In the genomic region with DNA sequence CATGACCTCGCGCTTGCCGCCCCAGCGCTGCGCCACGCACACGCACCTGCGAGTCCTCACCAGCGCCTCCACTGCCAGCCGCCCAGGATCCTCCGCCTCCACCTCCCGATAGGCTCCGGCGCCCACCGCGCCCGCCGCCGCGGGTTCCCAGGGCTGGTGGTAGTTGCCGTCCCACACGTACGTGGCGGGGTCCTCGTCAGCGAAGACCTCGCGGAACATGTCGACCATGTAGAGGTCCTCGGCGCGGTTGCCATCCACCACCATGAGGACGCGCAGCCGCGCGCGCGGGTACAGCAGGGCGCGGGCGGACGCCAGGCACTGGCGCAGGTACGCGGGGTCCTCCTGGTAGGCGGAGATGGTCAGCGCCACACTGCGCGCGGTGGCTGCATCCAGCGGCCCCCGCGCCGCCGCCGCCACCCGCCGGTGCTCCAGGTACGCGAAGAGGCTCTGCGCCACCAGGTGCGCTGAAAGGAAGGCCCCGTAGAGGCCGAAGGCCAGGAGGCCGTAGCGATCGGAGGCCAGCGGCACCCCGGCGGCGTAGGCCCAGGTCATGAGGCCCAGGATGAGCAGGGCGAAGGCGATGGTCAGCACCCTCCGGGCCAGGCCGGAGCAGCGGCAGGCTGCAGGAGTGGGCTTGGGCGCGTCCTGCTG, we compare ENCODE assay signal across 1 cellular context.
TF ChIP-seq lines count a peak whose summit lies in the region.

No MANE protein-coding gene starts in this region.

TF ChIP-seq in GM23338, 12 proteins besides CTCF, POLR2A, EP300 and RAD21 (continued from another document):
- TF ChIP-seq, protein P1, sequence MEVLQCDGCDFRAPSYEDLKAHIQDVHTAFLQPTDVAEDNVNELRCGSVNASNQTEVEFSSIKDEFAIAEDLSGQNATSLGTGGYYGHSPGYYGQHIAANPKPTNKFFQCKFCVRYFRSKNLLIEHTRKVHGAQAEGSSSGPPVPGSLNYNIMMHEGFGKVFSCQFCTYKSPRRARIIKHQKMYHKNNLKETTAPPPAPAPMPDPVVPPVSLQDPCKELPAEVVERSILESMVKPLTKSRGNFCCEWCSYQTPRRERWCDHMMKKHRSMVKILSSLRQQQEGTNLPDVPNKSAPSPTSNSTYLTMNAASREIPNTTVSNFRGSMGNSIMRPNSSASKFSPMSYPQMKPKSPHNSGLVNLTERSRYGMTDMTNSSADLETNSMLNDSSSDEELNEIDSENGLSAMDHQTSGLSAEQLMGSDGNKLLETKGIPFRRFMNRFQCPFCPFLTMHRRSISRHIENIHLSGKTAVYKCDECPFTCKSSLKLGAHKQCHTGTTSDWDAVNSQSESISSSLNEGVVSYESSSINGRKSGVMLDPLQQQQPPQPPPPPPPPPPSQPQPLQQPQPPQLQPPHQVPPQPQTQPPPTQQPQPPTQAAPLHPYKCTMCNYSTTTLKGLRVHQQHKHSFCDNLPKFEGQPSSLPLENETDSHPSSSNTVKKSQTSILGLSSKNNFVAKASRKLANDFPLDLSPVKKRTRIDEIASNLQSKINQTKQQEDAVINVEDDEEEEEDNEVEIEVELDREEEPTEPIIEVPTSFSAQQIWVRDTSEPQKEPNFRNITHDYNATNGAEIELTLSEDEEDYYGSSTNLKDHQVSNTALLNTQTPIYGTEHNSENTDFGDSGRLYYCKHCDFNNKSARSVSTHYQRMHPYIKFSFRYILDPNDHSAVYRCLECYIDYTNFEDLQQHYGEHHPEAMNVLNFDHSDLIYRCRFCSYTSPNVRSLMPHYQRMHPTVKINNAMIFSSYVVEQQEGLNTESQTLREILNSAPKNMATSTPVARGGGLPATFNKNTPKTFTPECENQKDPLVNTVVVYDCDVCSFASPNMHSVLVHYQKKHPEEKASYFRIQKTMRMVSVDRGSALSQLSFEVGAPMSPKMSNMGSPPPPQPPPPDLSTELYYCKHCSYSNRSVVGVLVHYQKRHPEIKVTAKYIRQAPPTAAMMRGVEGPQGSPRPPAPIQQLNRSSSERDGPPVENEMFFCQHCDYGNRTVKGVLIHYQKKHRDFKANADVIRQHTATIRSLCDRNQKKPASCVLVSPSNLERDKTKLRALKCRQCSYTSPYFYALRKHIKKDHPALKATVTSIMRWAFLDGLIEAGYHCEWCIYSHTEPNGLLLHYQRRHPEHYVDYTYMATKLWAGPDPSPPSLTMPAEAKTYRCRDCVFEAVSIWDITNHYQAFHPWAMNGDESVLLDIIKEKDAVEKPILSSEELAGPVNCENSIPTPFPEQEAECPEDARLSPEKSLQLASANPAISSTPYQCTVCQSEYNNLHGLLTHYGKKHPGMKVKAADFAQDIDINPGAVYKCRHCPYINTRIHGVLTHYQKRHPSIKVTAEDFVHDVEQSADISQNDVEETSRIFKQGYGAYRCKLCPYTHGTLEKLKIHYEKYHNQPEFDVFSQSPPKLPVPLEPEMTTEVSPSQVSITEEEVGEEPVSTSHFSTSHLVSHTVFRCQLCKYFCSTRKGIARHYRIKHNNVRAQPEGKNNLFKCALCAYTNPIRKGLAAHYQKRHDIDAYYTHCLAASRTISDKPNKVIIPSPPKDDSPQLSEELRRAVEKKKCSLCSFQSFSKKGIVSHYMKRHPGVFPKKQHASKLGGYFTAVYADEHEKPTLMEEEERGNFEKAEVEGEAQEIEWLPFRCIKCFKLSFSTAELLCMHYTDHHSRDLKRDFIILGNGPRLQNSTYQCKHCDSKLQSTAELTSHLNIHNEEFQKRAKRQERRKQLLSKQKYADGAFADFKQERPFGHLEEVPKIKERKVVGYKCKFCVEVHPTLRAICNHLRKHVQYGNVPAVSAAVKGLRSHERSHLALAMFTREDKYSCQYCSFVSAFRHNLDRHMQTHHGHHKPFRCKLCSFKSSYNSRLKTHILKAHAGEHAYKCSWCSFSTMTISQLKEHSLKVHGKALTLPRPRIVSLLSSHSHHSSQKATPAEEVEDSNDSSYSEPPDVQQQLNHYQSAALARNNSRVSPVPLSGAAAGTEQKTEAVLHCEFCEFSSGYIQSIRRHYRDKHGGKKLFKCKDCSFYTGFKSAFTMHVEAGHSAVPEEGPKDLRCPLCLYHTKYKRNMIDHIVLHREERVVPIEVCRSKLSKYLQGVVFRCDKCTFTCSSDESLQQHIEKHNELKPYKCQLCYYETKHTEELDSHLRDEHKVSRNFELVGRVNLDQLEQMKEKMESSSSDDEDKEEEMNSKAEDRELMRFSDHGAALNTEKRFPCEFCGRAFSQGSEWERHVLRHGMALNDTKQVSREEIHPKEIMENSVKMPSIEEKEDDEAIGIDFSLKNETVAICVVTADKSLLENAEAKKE (CRISPR knock-in tag; IDR thresholded peaks at IDR 0.05) = no peak
- TF ChIP-seq STAT1 (IDR thresholded peaks at IDR 0.05; ENCODE audit: unreplicated experiment) (no peak), EZH2 (IDR thresholded peaks at IDR 0.05; ENCODE audit: low read depth, unreplicated experiment) (peak; percentile 52), POLR2AphosphoS5 (IDR thresholded peaks at IDR 0.05; ENCODE audit: low read depth) (peak; percentile 25; the same call in 1 of the 2 replicates)
